In genomic region chr4:15703439-15703838, GRCh38 we compare ENCODE assay signal across 8 cellular contexts. TPM values are rescaled to one million over a fixed set of nuclear protein-coding genes. Genes with fewer than 3 reads are reported as not detected.
DNase-seq lines count a peak whose midpoint lies in the region; TF ChIP-seq lines count a peak whose summit lies in the region.

No MANE protein-coding gene starts in this region.

- H3K4me1 ChIP-seq in breast epithelium (no peaks in the 10 kb centered on the region), muscle layer of duodenum (ENCODE audit: control insufficient read depth in 1 of 2, insufficient read depth in 2 of 2, low read length in 2 of 2) (peaks cover 0 to 5% of the 10 kb centered on the region in 2 donors), vagina (peaks cover 7% of the 10 kb centered on the region)

- no peak for TF ChIP-seq CTCF in breast epithelium (IDR thresholded peaks at IDR 0.05)
- TF ChIP-seq CTCF in MCF 10A (IDR thresholded peaks at IDR 0.05; ENCODE audit: unreplicated experiment) = no peak
- TF ChIP-seq CTCF in coronary artery (IDR thresholded peaks at IDR 0.05) = no peak
- no peak for TF ChIP-seq CTCF in vagina (IDR thresholded peaks at IDR 0.05)

- H3K27ac ChIP-seq in breast epithelium = peak overlapping the region in 1 of 2 donors; percentile 72
- H3K27ac ChIP-seq in coronary artery = peak overlapping the region in 1 of 2 donors; percentile 65
- no peak overlapping the region for H3K27ac ChIP-seq in muscle layer of duodenum (ENCODE audit: low read length)
- H3K27ac ChIP-seq in vagina = peak overlapping the region; percentile 58

- POLR2A ChIA-PET in MCF 10A (lab: Yijun Ruan, JAX) = interaction anchor here (1.7 kb wide), 1 partner anchor 15 kb away, joined by 4 read pairs; no protein-coding TSS in a partner anchor

- TF ChIP-seq POLR2A in breast epithelium (IDR thresholded peaks at IDR 0.05) (no peak), vagina (IDR thresholded peaks at IDR 0.05) (no peak)

- H3K9me3 ChIP-seq in breast epithelium = no peaks in the 10 kb centered on the region
- no peaks in the 10 kb centered on the region for H3K9me3 ChIP-seq in muscle layer of duodenum (ENCODE audit: control insufficient read depth in 1 of 2, low read length in 2 of 2)
- no peaks in the 10 kb centered on the region for H3K9me3 ChIP-seq in vagina

- H3K4me3 ChIP-seq in breast epithelium (peak overlapping the region; percentile 49 to 81 (median 56)), coronary artery (peak overlapping the region; percentile 82), muscle layer of duodenum (ENCODE audit: low read depth in 1 of 2, low read length in 2 of 2) (peak overlapping the region; percentile 49 to 73), vagina (peak overlapping the region; percentile 49 to 75)

- peaks cover under 1% of the 10 kb centered on the region for H3K27me3 Mint-ChIP-seq in MCF 10A (ENCODE audit: insufficient read depth, unreplicated experiment)

- intact Hi-C loops in breast epithelium (cut with DNase I; ENCODE audit: low total_unique reads) (no loop called here), MCF 10A (cut with micrococcal nuclease) (no loop called here), vagina (cut with DNase I) (no loop called here)

- no TSS peak for BruUV-seq in MCF 10A (replicated peaks; lab: Mats Ljungman, UMichigan)

- CTCF ChIA-PET in MCF 10A (lab: Yijun Ruan, JAX) = no interaction called here

- H3K36me3 ChIP-seq in breast epithelium (no peaks in the 10 kb centered on the region), muscle layer of duodenum (ENCODE audit: control insufficient read depth in 1 of 2, insufficient read depth in 2 of 2, low read length in 2 of 2) (no peaks in the 10 kb centered on the region), vagina (no peaks in the 10 kb centered on the region)

- peaks cover 8% of the 10 kb centered on the region for H3K4me1 Mint-ChIP-seq in MCF 10A (ENCODE audit: insufficient read depth, unreplicated experiment)

- no peak overlapping the region for H3K4me3 Mint-ChIP-seq in MCF 10A (ENCODE audit: unreplicated experiment)

- peaks cover 11% of the 10 kb centered on the region for H3K9me3 Mint-ChIP-seq in MCF 10A (ENCODE audit: unreplicated experiment)

- no peaks in the 10 kb centered on the region for H3K36me3 Mint-ChIP-seq in MCF 10A (ENCODE audit: insufficient read depth, unreplicated experiment)

- DNase-seq in breast epithelium (ENCODE audit: low spot score in 2 of 2) = no peak
- DNase-seq in MCF 10A (ENCODE audit: unreplicated experiment) = no peak
- DNase-seq in coronary artery (ENCODE audit: low spot score) = no peak
- no peak for DNase-seq in vagina (ENCODE audit: extremely low spot score in 2 of 2)
- no peak for DNase-seq in C1 segment of cervical spinal cord (lab: John Stamatoyannopoulos, UW)
- DNase-seq in cerebellar cortex (ENCODE audit: low spot score) = no peak
- no peak for DNase-seq in NCI-H1436 (lab: John Stamatoyannopoulos, UW)

- H3K27me3 ChIP-seq in breast epithelium (no peaks in the 10 kb centered on the region), muscle layer of duodenum (ENCODE audit: low read depth, low read length) (no peaks in the 10 kb centered on the region), vagina (no peaks in the 10 kb centered on the region)

- H3K27ac Mint-ChIP-seq in MCF 10A (ENCODE audit: low read depth, unreplicated experiment) = no peak overlapping the region

RNA-seq across cellular contexts. Expression of gene BST1, which starts 0.6 kb away (rescaled TPM):
- total RNA-seq in breast epithelium = 10 to 100 TPM in 1 of 3 donors, 1 to 10 TPM in 2; 6.4 to 16.6 (median 7.5) TPM
- 0.93 and 1.1 TPM in 2 replicates for total RNA-seq in MCF 10A (2022)
- total RNA-seq in vagina = 5.2 TPM

RNA-seq across cellular contexts. Expression of gene FAM200B, which starts 21.8 kb away (rescaled TPM):
- total RNA-seq in breast epithelium (10 to 100 TPM; 34.7 to 66.9 (median 55.9) TPM), MCF 10A (2022) (33.6 and 46.5 TPM in 2 replicates), vagina (29.5 TPM)

RNA-seq across cellular contexts. Expression of gene FBXL5, which starts 48.3 kb away (rescaled TPM):
- 100 to 1,000 TPM; 178 to 231 (median 202) TPM for total RNA-seq in breast epithelium
- total RNA-seq in MCF 10A (2022) = 68.0 and 96.8 TPM in 2 replicates
- 103 TPM for total RNA-seq in vagina
